ENCODE assay signal across 3 cellular contexts in genomic region chr4:18441676-18442075, GRCh38.
"Had no signal": no experiment of that assay in that cellular context is flagged by ENCODE, and none has a peak within 500 bp of the region (broad histone marks: within the 10 kb centered on the region; RNA-seq: fewer than 3 reads in every experiment).

No MANE protein-coding gene starts in this region.

- ATAC-seq: GM12878 had no signal

- DNase-seq: GDM1, GF-D8 had no signal
